In the genomic region with DNA sequence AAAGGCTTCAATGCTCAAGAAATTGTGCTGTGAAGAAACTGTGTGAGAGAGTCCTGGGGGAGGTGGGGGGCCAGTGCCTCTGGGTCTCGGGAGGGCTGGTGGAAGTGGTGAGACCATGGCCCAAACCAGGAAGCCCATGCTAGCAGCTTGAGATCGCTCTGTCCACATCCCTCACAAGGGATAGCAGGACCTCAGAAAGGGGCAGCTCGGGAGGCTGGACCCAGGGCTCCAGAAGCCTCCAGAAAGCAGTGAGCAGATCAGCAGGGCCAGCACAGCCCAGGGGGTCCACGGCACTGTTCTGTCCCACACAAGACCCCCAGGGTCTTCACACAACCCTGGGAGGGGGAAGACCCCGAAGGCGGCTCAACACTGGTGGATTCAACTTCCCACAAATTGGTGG, we compare ENCODE assay signal across 7 cellular contexts. TPM values are rescaled to one million over a fixed set of nuclear protein-coding genes. Genes with fewer than 3 reads are reported as not detected.
"Had no signal": no experiment of that assay in that cellular context is flagged by ENCODE, and none has a peak within 500 bp of the region (broad histone marks: within the 10 kb centered on the region; RNA-seq: fewer than 3 reads in every experiment).

No MANE protein-coding gene starts in this region.

- ATAC-seq: GM23338, HepG2 had no signal

- H3K4me1 Mint-ChIP-seq: GM23338, IgD-negative memory B cell had no signal

- DNase-seq: H9, HCEC 1CT, KBM-7 had no signal

- H3K27ac Mint-ChIP-seq: GM23338, H9, IgD-negative memory B cell had no signal

- H3K4me3 Mint-ChIP-seq: GM23338, H9, IgD-negative memory B cell had no signal

- H3K4me3 ChIP-seq: GM23338 had no signal

RNA-seq across cellular contexts. Expression of a gene that starts 24.1 kb away (rescaled TPM):
- total RNA-seq: HT1080 had no signal
